In genomic region chr16:67872631-67873434, GRCh38 we compare ENCODE assay signal across 1 cellular context.
TF ChIP-seq lines count a peak whose summit lies in the region.

TSS of gene EDC4 (plus strand) at chr16:67873052. CDS start at chr16:67873262, 210 bp downstream.

TF ChIP-seq in WTC11, 78 proteins besides CTCF, POLR2A, EP300 and RAD21 (continued from another document and continues in another):
- TF ChIP-seq ZNF281 (CRISPR knock-in tag; IDR thresholded peaks at IDR 0.05) (0 out of 2 replicates have a peak, but pooled peaks have one; percentile 38), SMAD3 (CRISPR knock-in tag; IDR thresholded peaks at IDR 0.05; ENCODE audit: borderline replicate concordance) (peak; percentile 86; the same call in 1 of the 2 replicates), ARID4B (CRISPR knock-in tag; IDR thresholded peaks at IDR 0.05; ENCODE audit: borderline replicate concordance) (peak; percentile 80), TP53 (CRISPR knock-in tag; IDR thresholded peaks at IDR 0.05) (no peak), KAT7 (CRISPR knock-in tag; IDR thresholded peaks at IDR 0.05; ENCODE audit: borderline replicate concordance) (peak; percentile 98), NFATC4 (CRISPR knock-in tag; IDR thresholded peaks at IDR 0.05) (peak; percentile 91), PRDM15 (CRISPR knock-in tag; IDR thresholded peaks at IDR 0.05) (no peak; the same call in 1 of the 2 replicates), USF2 (CRISPR knock-in tag; IDR thresholded peaks at IDR 0.05) (no peak), NFE2L1 (CRISPR knock-in tag; IDR thresholded peaks at IDR 0.05) (peak; percentile 86; the same call in 1 of the 2 replicates), ZNF263 (CRISPR knock-in tag; IDR thresholded peaks at IDR 0.05; ENCODE audit: low read depth) (no peak), FOXP4 (CRISPR knock-in tag; IDR thresholded peaks at IDR 0.05) (peak; percentile 52), ZNF425 (CRISPR knock-in tag; conservative IDR thresholded peaks at IDR 0.05) (no peak), ZNF121 (CRISPR knock-in tag; IDR thresholded peaks at IDR 0.05) (no peak), FOXP1 (CRISPR knock-in tag; IDR thresholded peaks at IDR 0.05; ENCODE audit: borderline replicate concordance) (peak; percentile 96), ATF6 (CRISPR knock-in tag; IDR thresholded peaks at IDR 0.05) (no peak), TEAD4 (CRISPR knock-in tag; IDR thresholded peaks at IDR 0.05) (0 out of 2 replicates have a peak, but pooled peaks have one; percentile 39), AR (CRISPR knock-in tag; IDR thresholded peaks at IDR 0.05) (no peak), SMAD4 (CRISPR knock-in tag; IDR thresholded peaks at IDR 0.05) (no peak), ATF3 (CRISPR knock-in tag; conservative IDR thresholded peaks at IDR 0.05) (0 out of 2 replicates have a peak, but pooled peaks have one; percentile 26), CREB1 (CRISPR knock-in tag; IDR thresholded peaks at IDR 0.05) (no peak), ZNF317 (CRISPR knock-in tag; IDR thresholded peaks at IDR 0.05; ENCODE audit: borderline replicate concordance, low read depth) (peak; percentile 15; the same call in 1 of the 2 replicates), ZSCAN18 (CRISPR knock-in tag; IDR thresholded peaks at IDR 0.05) (no peak), TEAD1 (CRISPR knock-in tag; IDR thresholded peaks at IDR 0.05) (peak; percentile 61; the same call in 1 of the 2 replicates), MYBL2 (CRISPR knock-in tag; IDR thresholded peaks at IDR 0.05) (peak; percentile 94), NR1H2 (CRISPR knock-in tag; IDR thresholded peaks at IDR 0.05) (no peak), MXD4 (CRISPR knock-in tag; IDR thresholded peaks at IDR 0.05; ENCODE audit: borderline replicate concordance) (no peak), SOX15 (CRISPR knock-in tag; IDR thresholded peaks at IDR 0.05) (no peak), ZNF232 (CRISPR knock-in tag; IDR thresholded peaks at IDR 0.05) (peak; percentile 69; the same call in 1 of the 2 replicates)
